ENCODE assay signal across 13 cellular contexts in genomic region chr5:143036146-143036927, GRCh38.
DNase-seq lines count a peak whose midpoint lies in the region; ATAC-seq, FAIRE-seq and TF ChIP-seq lines count a peak whose summit lies in the region.
"Had no signal": no experiment of that assay in that cellular context is flagged by ENCODE, and none has a peak within 500 bp of the region (broad histone marks: within the 10 kb centered on the region; RNA-seq: fewer than 3 reads in every experiment).

No MANE protein-coding gene starts in this region.

- H3K36me3 ChIP-seq in HepG2 (replicated peaks in 1 of 2; ENCODE audit: control insufficient read depth in 1 of 2, insufficient read depth in 2 of 2, low read length in 2 of 2) = peaks cover 2 to 4% of the 10 kb centered on the region in 2 experiments; a peak in 4 of 5 replicates
- H3K36me3 ChIP-seq in right lobe of liver = no peaks in the 10 kb centered on the region
- H3K36me3 ChIP-seq in stomach = peaks cover 0 to 16% (median 0%) of the 10 kb centered on the region in 4 donors
- no peaks in the 10 kb centered on the region for H3K36me3 ChIP-seq in hepatocyte (replicated peaks; ENCODE audit: insufficient read depth, low read depth)

- BruUV-seq in HepG2 (replicated peaks; lab: Mats Ljungman, UMichigan) = no TSS peak

- H3K27me3 ChIP-seq in HepG2 (ENCODE audit: control insufficient read depth in 1 of 2, insufficient read depth in 2 of 2, low read length in 2 of 2) = no peaks in the 10 kb centered on the region; a peak in 1 of 5 replicates
- no peaks in the 10 kb centered on the region for H3K27me3 ChIP-seq in right lobe of liver
- no peaks in the 10 kb centered on the region for H3K27me3 ChIP-seq in H9 (ENCODE audit: insufficient read depth, low read length)
- no peaks in the 10 kb centered on the region for H3K27me3 ChIP-seq in stomach
- no peaks in the 10 kb centered on the region for H3K27me3 ChIP-seq in hepatocyte

- H2BK20ac ChIP-seq in H9 (ENCODE audit: low read depth, low read length, poor library complexity, severe bottlenecking) = no peak overlapping the region

- no peaks in the 10 kb centered on the region for H3K9me3 Mint-ChIP-seq in H9
- no peaks in the 10 kb centered on the region for H3K9me3 Mint-ChIP-seq in activated T-helper 17 cell treated with anti-CD3 and anti-CD28 coated beads, Interleukin-2, amount 50 U/mL, for 72 hours

- intact Hi-C loops in HepG2 (cut with micrococcal nuclease; ENCODE audit: unreplicated experiment) (no loop called here), right lobe of liver (cut with DNase I) (no loop called here), stomach (cut with DNase I; ENCODE audit: low total_unique reads) (no loop called here)

- H3K4me3 ChIP-seq in HepG2 (replicated peaks in 1 of 3; ENCODE audit: insufficient read depth in 1 of 3, low read depth in 2 of 3, low read length in 3 of 3) (no peak overlapping the region), right lobe of liver (no peak overlapping the region), stomach (no peak overlapping the region), hepatocyte (no peak overlapping the region)
- H3K4me3 ChIP-seq: GM23248 had no signal

- H4K91ac ChIP-seq in H9 (ENCODE audit: insufficient read length, low read depth, low read length) = no peak overlapping the region

- CTCF ChIA-PET in HepG2 (lab: Yijun Ruan, JAX; ENCODE audit: low intra/inter-chr PET ratio, low total read pairs) = no interaction called here

- no peaks in the 10 kb centered on the region for H3K9me2 ChIP-seq in hepatocyte (replicated peaks; ENCODE audit: insufficient read depth)

- H2BK15ac ChIP-seq in H9 (ENCODE audit: low read depth, low read length) = no peak overlapping the region

- H3K36me3 Mint-ChIP-seq in H9 (ENCODE audit: insufficient read depth in 1 of 3, low read depth in 3 of 3) = peaks cover 0 to 4% (median 0%) of the 10 kb centered on the region in 3 experiments; a peak in 2 of 7 replicates
- no peaks in the 10 kb centered on the region for H3K36me3 Mint-ChIP-seq in activated T-helper 17 cell treated with anti-CD3 and anti-CD28 coated beads, Interleukin-2, amount 50 U/mL, for 72 hours (ENCODE audit: low read depth)

- H3K79me1 ChIP-seq in H9 (ENCODE audit: insufficient read depth, low read depth, low read length, poor library complexity, severe bottlenecking) = no peaks in the 10 kb centered on the region

- 98% methylated on average over 4 of the region's 4 CpGs for WGBS in HepG2 (ENCODE audit: low lambda C conversion rate)
- 83% methylated on average over 4 of the region's 4 CpGs for WGBS in right lobe of liver (ENCODE audit: insufficient coverage, low coverage, low lambda C conversion rate, missing lambda C conversion rate)
- WGBS in H9 (ENCODE audit: extremely low coverage, insufficient read length, low lambda C conversion rate) = no CpG with 5 or more reads among the region's 4 CpGs
- WGBS in stomach, 5 donors = 88 to 93% (median 91%) methylated on average over 4 of the region's 4 CpGs
- 98% methylated on average over 4 of the region's 4 CpGs for WGBS in hepatocyte (ENCODE audit: low lambda C conversion rate, missing lambda C conversion rate)

- no peak overlapping the region for H3K9ac ChIP-seq in HepG2 (ENCODE audit: insufficient read depth, low read depth, low read length)
- no peak overlapping the region for H3K9ac ChIP-seq in H9 (ENCODE audit: extremely low read depth, insufficient read length, low read length)
- H3K9ac ChIP-seq: GM23248 had no signal

- no peak for TF ChIP-seq RAD21 in HepG2 (CRISPR knock-in tag; IDR thresholded peaks at IDR 0.05)

- no peak overlapping the region for H4K5ac ChIP-seq in H9 (ENCODE audit: insufficient read length, low read depth, low read length)

- no peak overlapping the region for H3K4ac ChIP-seq in H9 (ENCODE audit: low read depth, low read length)

- no peak for TF ChIP-seq POLR2A in HepG2 (IDR thresholded peaks at IDR 0.05; ENCODE audit: insufficient read depth in 1 of 2, low read depth in 2 of 2, low read length in 2 of 2)
- no peak for TF ChIP-seq POLR2A in right lobe of liver (IDR thresholded peaks at IDR 0.05)
- TF ChIP-seq POLR2A in stomach (IDR thresholded peaks at IDR 0.05) = no peak

- H4K20me1 ChIP-seq in HepG2 (ENCODE audit: insufficient read depth, low read length) = no peaks in the 10 kb centered on the region
- no peaks in the 10 kb centered on the region for H4K20me1 ChIP-seq in H9 (ENCODE audit: control insufficient read depth, insufficient read depth, insufficient read length)
- no peaks in the 10 kb centered on the region for H4K20me1 ChIP-seq in hepatocyte (ENCODE audit: insufficient read depth, poor library complexity, severe bottlenecking)

- H3K27ac ChIP-seq in HepG2 (ENCODE audit: extremely low read length, insufficient read depth, low read length) (no peak overlapping the region), right lobe of liver (no peak overlapping the region), H9 (ENCODE audit: insufficient read length, low read depth, low read length) (peak overlapping the region; percentile 3), stomach (no peak overlapping the region), hepatocyte (no peak overlapping the region)
- H3K27ac ChIP-seq: GM23248 had no signal

- no peak overlapping the region; a peak in 1 of 5 replicates for H3K4me3 Mint-ChIP-seq in H9
- no peak overlapping the region for H3K4me3 Mint-ChIP-seq in activated T-helper 17 cell treated with anti-CD3 and anti-CD28 coated beads, Interleukin-2, amount 50 U/mL, for 72 hours

- H3K79me2 ChIP-seq in HepG2 (ENCODE audit: insufficient read depth, low read length) = no peaks in the 10 kb centered on the region
- H3K79me2 ChIP-seq in H9 (ENCODE audit: insufficient read depth, low read length) = no peaks in the 10 kb centered on the region
- H3K79me2 ChIP-seq in hepatocyte = no peaks in the 10 kb centered on the region

- H2AFZ ChIP-seq in HepG2 (ENCODE audit: low read length) = no peak overlapping the region
- no peak overlapping the region for H2AFZ ChIP-seq in H9 (ENCODE audit: low read length)
- no peak overlapping the region for H2AFZ ChIP-seq in hepatocyte
- H2AFZ ChIP-seq: GM23248 had no signal

- H3K23me2 ChIP-seq in H9 (ENCODE audit: insufficient read length, low read depth, low read length, poor library complexity, severe bottlenecking) = no peaks in the 10 kb centered on the region

- no peak overlapping the region for H3K14ac ChIP-seq in H9 (ENCODE audit: insufficient read depth, low read length)

- H2BK12ac ChIP-seq in H9 (ENCODE audit: insufficient read length, low read depth, low read length) = no peak overlapping the region

- TF ChIP-seq EP300 in HepG2 (IDR thresholded peaks at IDR 0.05; ENCODE audit: low read depth in 2 of 2, low read length in 2 of 2) (no peak), HepG2 (CRISPR knock-in tag; IDR thresholded peaks at IDR 0.05; ENCODE audit: borderline replicate concordance) (no peak), stomach (IDR thresholded peaks at IDR 0.05) (no peak)

- no peaks in the 10 kb centered on the region for H3K4me1 ChIP-seq in HepG2 (ENCODE audit: insufficient read depth, low read length)
- no peaks in the 10 kb centered on the region for H3K4me1 ChIP-seq in right lobe of liver
- no peaks in the 10 kb centered on the region; the same call in 1 of the 2 replicates for H3K4me1 ChIP-seq in H9 (ENCODE audit: insufficient read depth, low read length)
- peaks cover 0 to 20% (median 8%) of the 10 kb centered on the region in 4 donors for H3K4me1 ChIP-seq in stomach
- no peaks in the 10 kb centered on the region for H3K4me1 ChIP-seq in hepatocyte (ENCODE audit: insufficient read depth)

- no peaks in the 10 kb centered on the region for H3K27me3 Mint-ChIP-seq in H9 (ENCODE audit: low read depth)
- H3K27me3 Mint-ChIP-seq in activated T-helper 17 cell treated with anti-CD3 and anti-CD28 coated beads, Interleukin-2, amount 50 U/mL, for 72 hours = no peaks in the 10 kb centered on the region

- H2AK5ac ChIP-seq in H9 (ENCODE audit: insufficient read length, low read length) = no peak overlapping the region

- no peak for FAIRE-seq in HepG2 (lab: Jason Lieb, UNC)

- H2BK5ac ChIP-seq in H9 (ENCODE audit: insufficient read length, low read length) = no peak overlapping the region

- ATAC-seq in HepG2 (no peak), right lobe of liver (no peak)
- peak; percentile 33 for ATAC-seq in activated T-helper 17 cell treated with anti-CD3 and anti-CD28 coated beads, Interleukin-2, amount 50 U/mL, for 72 hours (replicated peaks)
- ATAC-seq in stimulated activated naive CD8-positive, alpha-beta T cell treated with anti-CD3 and anti-CD28 coated beads, Interleukin-15, Interleukin-2, amounts not matched to agents 100 U/mL and 50 U/mL, for 24 hours = peak; percentile 80

- H3K27ac Mint-ChIP-seq in H9 = peak overlapping the region; percentile 63 to 83 (median 71); a peak in 6 of 7 replicates
- no peak overlapping the region for H3K27ac Mint-ChIP-seq in activated T-helper 17 cell treated with anti-CD3 and anti-CD28 coated beads, Interleukin-2, amount 50 U/mL, for 72 hours

- H3K4me2 ChIP-seq in HepG2 (ENCODE audit: low read depth, low read length) (no peak overlapping the region), H9 (ENCODE audit: insufficient read depth, insufficient read length, low read length) (no peak overlapping the region), hepatocyte (no peak overlapping the region)

- TF ChIP-seq CTCF in HepG2 (CRISPR knock-in tag; IDR thresholded peaks at IDR 0.05) (no peak), right lobe of liver (IDR thresholded peaks at IDR 0.05) (no peak), H9 (conservative IDR thresholded peaks at IDR 0.05) (peak; percentile 11; the same call in 1 of the 3 replicates), stomach (IDR thresholded peaks at IDR 0.05) (no peak), hepatocyte (IDR thresholded peaks at IDR 0.05; ENCODE audit: poor library complexity) (no peak)

- no peak overlapping the region for H3K56ac ChIP-seq in H9 (ENCODE audit: insufficient read length, low read depth, low read length)

- POLR2A ChIA-PET in HepG2 (lab: Yijun Ruan, JAX) = no interaction called here

- no peak overlapping the region for H3K18ac ChIP-seq in H9 (ENCODE audit: insufficient read length, low read depth, low read length)

- H3K23ac ChIP-seq in H9 (ENCODE audit: insufficient read length, low read depth, low read length) = no peak overlapping the region

- H3K9me3 ChIP-seq in HepG2 (ENCODE audit: low read length) (no peaks in the 10 kb centered on the region), right lobe of liver (no peaks in the 10 kb centered on the region), H9 (ENCODE audit: control insufficient read depth, low read depth, low read length) (no peaks in the 10 kb centered on the region), stomach (no peaks in the 10 kb centered on the region), hepatocyte (ENCODE audit: low read depth) (no peaks in the 10 kb centered on the region)

- peaks cover 53 to 60% of the 10 kb centered on the region in 2 experiments for H3K4me1 Mint-ChIP-seq in H9
- H3K4me1 Mint-ChIP-seq in activated T-helper 17 cell treated with anti-CD3 and anti-CD28 coated beads, Interleukin-2, amount 50 U/mL, for 72 hours = peaks cover 9% of the 10 kb centered on the region

- in situ Hi-C loops in HepG2 (cut with HindIII; ENCODE audit: extremely low pct_ligation_motif_present, low pct_unique_long_range_greater_than_20kb) (no loop called here), KBM-7 (cut with MboI; ENCODE audit: low pct_unique_long_range_greater_than_20kb, low sequenced_read_pairs) (no loop called here)

- no peak overlapping the region for H2BK120ac ChIP-seq in H9 (ENCODE audit: low read depth, low read length, poor library complexity, severe bottlenecking)

- no peak overlapping the region for H3T11ph ChIP-seq in H9 (ENCODE audit: low read length)

- H4K8ac ChIP-seq in H9 (replicated peaks; ENCODE audit: insufficient read length, low read depth, low read length) = no peak overlapping the region

- DNase-seq in HepG2 (ENCODE audit: low spot score) (no peak), right lobe of liver (no peak), H9 (no peak), KBM-7 (no peak), stomach (no peak), hepatocyte (ENCODE audit: low spot score) (no peak)
- DNase-seq in stimulated activated naive CD8-positive, alpha-beta T cell treated with anti-CD3 and anti-CD28 coated beads, Interleukin-15, Interleukin-2, amounts not matched to agents 100 U/mL and 50 U/mL, for 24 hours = peak; percentile 37
- DNase-seq: activated CD8-positive, alpha-beta memory T cell treated with anti-CD3 and anti-CD28 coated beads, Interleukin-2, amount 50 U/mL, for 48 hours; AML-193; GM23248; KG1; NCI-H748 treated with DMSO at 0.1 percent for 48 hours had no signal

Comparison
In these comparisons a context has a peak if more than half of its experiments do, and no peak if none do; other contexts are left out.
1. ATAC-seq: peak in activated T-helper 17 cell treated with anti-CD3 and anti-CD28 coated beads, Interleukin-2, amount 50 U/mL, for 72 hours (single experiment) and stimulated activated naive CD8-positive, alpha-beta T cell treated with anti-CD3 and anti-CD28 coated beads, Interleukin-15, Interleukin-2, amounts not matched to agents 100 U/mL and 50 U/mL, for 24 hours (single experiment); none in HepG2 (single experiment) and right lobe of liver (0 of 4).